In the genomic region with DNA sequence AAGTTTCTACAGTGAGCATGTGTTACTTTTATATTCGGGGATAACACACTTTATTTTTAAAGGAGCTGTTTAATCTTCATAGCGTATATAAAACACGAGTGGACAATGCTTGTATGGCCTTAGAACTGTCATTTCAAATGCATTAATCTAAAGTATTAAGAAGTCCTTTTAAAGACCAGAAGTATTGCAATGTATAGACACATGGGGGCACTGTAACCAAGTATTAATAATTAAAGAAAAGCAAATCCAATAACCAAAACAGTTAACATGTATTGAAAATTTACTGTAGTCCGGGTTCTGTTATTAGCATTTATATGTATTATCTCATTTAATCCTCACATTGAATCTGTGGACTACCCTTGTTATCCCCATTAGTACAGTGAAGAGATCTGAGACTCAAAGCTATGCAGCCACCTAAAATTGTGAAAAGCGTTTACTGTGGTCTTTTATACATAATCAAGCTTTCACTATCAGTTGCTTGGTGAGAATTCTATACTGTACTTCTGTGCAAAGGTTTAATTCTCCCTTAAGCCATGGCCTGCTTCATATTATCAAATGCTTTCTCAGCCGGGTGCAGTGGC, we compare ENCODE assay signal across 8 cellular contexts. TPM values are rescaled to one million over a fixed set of nuclear protein-coding genes. Genes with fewer than 3 reads are reported as not detected.
DNase-seq lines count a peak whose midpoint lies in the region; ATAC-seq and TF ChIP-seq lines count a peak whose summit lies in the region.

No MANE protein-coding gene starts in this region.

- 0 out of 2 replicates have a peak overlapping the region, but pooled peaks have one; percentile 10 for H3K4me2 ChIP-seq in OCI-LY3 (ENCODE audit: low read length)

- peak; percentile 50 for ATAC-seq in GM19372 (IDR thresholded peaks at IDR 0.05; ENCODE audit: low read depth, unreplicated experiment)

- no peaks in the 10 kb centered on the region for H3K9me3 ChIP-seq in OCI-LY3 (ENCODE audit: insufficient read depth, low read length)

- no peaks in the 10 kb centered on the region for H3K36me3 Mint-ChIP-seq in glutamatergic neuron (ENCODE audit: unreplicated experiment)

- H4K20me1 ChIP-seq in OCI-LY3 (ENCODE audit: insufficient read depth, low read length): no peaks in the 10 kb centered on the region

- H3K4me1 Mint-ChIP-seq in glutamatergic neuron (ENCODE audit: low read depth, unreplicated experiment): no peaks in the 10 kb centered on the region

- peak overlapping the region; percentile 52; the same call in 1 of the 2 replicates for H2AFZ ChIP-seq in OCI-LY3 (ENCODE audit: low read depth, low read length)

- no peaks in the 10 kb centered on the region for H3K36me3 ChIP-seq in OCI-LY3 (replicated peaks; ENCODE audit: low read depth, low read length)

- peak; percentile 68 for TF ChIP-seq CTCF in OCI-LY3 (IDR thresholded peaks at IDR 0.05; ENCODE audit: low read depth, low read length)
- peak; percentile 62 for TF ChIP-seq CTCF in glutamatergic neuron (IDR thresholded peaks at IDR 0.05; ENCODE audit: partially characterized antibody, unreplicated experiment)

- H3K4me3 ChIP-seq in OCI-LY3 (ENCODE audit: low read length): no peak overlapping the region

- H3K27ac ChIP-seq in OCI-LY3 (ENCODE audit: low read length): no peak overlapping the region

- H3K9ac ChIP-seq in OCI-LY3 (ENCODE audit: low read length): no peak overlapping the region

- H3K4me1 ChIP-seq in OCI-LY3 (ENCODE audit: low read length): peaks cover 6% of the 10 kb centered on the region; the same call in 1 of the 2 replicates

- H3K4me3 Mint-ChIP-seq in glutamatergic neuron (ENCODE audit: unreplicated experiment): no peak overlapping the region

- H3K27me3 Mint-ChIP-seq in glutamatergic neuron (ENCODE audit: unreplicated experiment): no peaks in the 10 kb centered on the region

- no peaks in the 10 kb centered on the region for H3K79me2 ChIP-seq in OCI-LY3 (ENCODE audit: low read length)

- DNase-seq in COLO829 (ENCODE audit: low spot score): peak; percentile 38
- no peak for DNase-seq in glutamatergic neuron
- no peak for DNase-seq in midbrain (lab: John Stamatoyannopoulos, UW)
- DNase-seq in KG1 (lab: John Stamatoyannopoulos, UW): no peak
- DNase-seq in putamen (ENCODE audit: low spot score): no peak
- DNase-seq in COR-L47 (lab: John Stamatoyannopoulos, UW): no peak

- no peaks in the 10 kb centered on the region for H3K27me3 ChIP-seq in OCI-LY3 (ENCODE audit: low read depth, low read length)

- H3K27ac Mint-ChIP-seq in glutamatergic neuron (ENCODE audit: unreplicated experiment): no peak overlapping the region

- peaks cover 2% of the 10 kb centered on the region for H3K9me3 Mint-ChIP-seq in glutamatergic neuron (ENCODE audit: unreplicated experiment)

RNA-seq across cellular contexts. Expression of a gene that starts 10.1 kb away (rescaled TPM):
- not detected for total RNA-seq in glutamatergic neuron (ENCODE audit: unreplicated experiment)
